Comparison of ENCODE assay signal across 1 cellular context in genomic region chr4:8157944-8158709, GRCh38.
TF ChIP-seq lines count a peak whose summit lies in the region.

No MANE protein-coding gene starts in this region.

TF ChIP-seq in K562, 482 proteins besides CTCF, POLR2A, EP300 and RAD21 (continued from another document):
- no peak for TF ChIP-seq STAT6 (CRISPR knock-in tag; IDR thresholded peaks at IDR 0.05)
- TF ChIP-seq NCOR1 (IDR thresholded peaks at IDR 0.05): no peak
